ENCODE assay signal across 30 cellular contexts in genomic region chr3:13659221-13659969, GRCh38.
"Had no signal": no experiment of that assay in that cellular context is flagged by ENCODE, and none has a peak within 500 bp of the region (broad histone marks: within the 10 kb centered on the region; RNA-seq: fewer than 3 reads in every experiment).

No MANE protein-coding gene starts in this region.

- FAIRE-seq: bronchial epithelial cell, frontal cortex had no signal

- H3K4me3 ChIP-seq: coronary artery, dorsolateral prefrontal cortex had no signal

- DNase-seq: activated CD4-positive, alpha-beta memory T cell treated with anti-CD3 and anti-CD28 coated beads for 36 hours; activated CD4-positive, alpha-beta T cell treated with anti-CD3 and anti-CD28 coated beads for 36 hours; activated CD4-positive, alpha-beta T cell treated with anti-CD3 and anti-CD28 coated beads, Interleukin-2, amount 10 ng/mL, durations not matched to agents 24 days and 14 days; activated CD4-positive, CD25-positive, alpha-beta regulatory T cell; activated CD4-positive, CD25-positive, alpha-beta regulatory T cell treated with anti-CD3 and anti-CD28 coated beads, Interleukin-2, amount 50 U/mL, for 72 hours; activated CD8-positive, alpha-beta memory T cell treated with anti-CD3 and anti-CD28 coated beads, Interleukin-2, amount 10 ng/mL, durations not matched to agents 7 days and 5 days; activated CD8-positive, alpha-beta memory T cell treated with anti-CD3 and anti-CD28 coated beads, Interleukin-2, amount 50 U/mL, for 4 hours; activated CD8-positive, alpha-beta T cell treated with anti-CD3 and anti-CD28 coated beads, Interleukin-2, amount 10 ng/mL, durations not matched to agents 7 days and 5 days; activated effector memory CD4-positive, alpha-beta T cell treated with anti-CD3 and anti-CD28 coated beads, Interleukin-2, amount 50 U/mL, for 16 hours; activated naive CD4-positive, alpha-beta T cell treated with anti-CD3 and anti-CD28 coated beads, Interleukin-2, amount 50 U/mL, for 16 hours; activated T-cell treated with anti-CD3 and anti-CD28 coated beads, Interleukin-2, amount 50 U/mL, for 1 hour; activated T-cell treated with anti-CD3 and anti-CD28 coated beads, Interleukin-2, amount 50 U/mL, for 48 hours; amniotic stem cell; anterior cingulate cortex; brain microvascular endothelial cell; dorsolateral prefrontal cortex; effector memory CD4-positive, alpha-beta T cell; endodermal cell; foreskin fibroblast; head of caudate nucleus; T-helper 2 cell had no signal

- H3K27ac ChIP-seq: brain microvascular endothelial cell, coronary artery, dorsolateral prefrontal cortex had no signal

- ATAC-seq: activated CD4-positive, alpha-beta T cell treated with anti-CD3 and anti-CD28 coated beads for 36 hours; activated CD8-positive, alpha-beta memory T cell treated with anti-CD3 and anti-CD28 coated beads, Interleukin-2, amount 10 ng/mL, durations not matched to agents 7 days and 5 days; activated CD8-positive, alpha-beta T cell treated with anti-CD3 and anti-CD28 coated beads, Interleukin-2, amount 10 ng/mL, durations not matched to agents 7 days and 5 days; esophagus mucosa had no signal

- H3K9me3 Mint-ChIP-seq: activated CD4-positive, alpha-beta memory T cell treated with anti-CD3 and anti-CD28 coated beads for 36 hours; activated CD4-positive, alpha-beta T cell treated with anti-CD3 and anti-CD28 coated beads, Interleukin-2, amount 10 ng/mL, durations not matched to agents 24 days and 14 days; activated T-helper 1 cell treated with anti-CD3 and anti-CD28 coated beads, Interleukin-12 subunit alpha, Interleukin-12 subunit beta, Interleukin-2, Interleukin-4 antibody, amounts not matched to agents 30 ng/mL and 10 ng/mL and 1 ng/mL, durations not matched to agents 14 hours and 24 hours and 36 hours; activated T-helper 2 cell treated with anti-CD3 and anti-CD28 coated beads, Interferon-gamma antibody, Interleukin-2, Interleukin-4, amounts not matched to agents 10 μg/mL and 5 μg/mL and 100 μg/mL, durations not matched to agents 14 hours and 24 hours and 36 hours; central memory CD8-positive, alpha-beta T cell; dendritic cell treated with granulocyte-macrophage colony-stimulating factor and Interleukin-4, amounts not matched to agents 40 ng/mL and 50 ng/mL, for 4 days; endodermal cell had no signal

- H3K36me3 Mint-ChIP-seq: activated CD4-positive, alpha-beta memory T cell treated with anti-CD3 and anti-CD28 coated beads for 36 hours; activated CD8-positive, alpha-beta memory T cell treated with anti-CD3 and anti-CD28 coated beads, Interleukin-2, amount 10 ng/mL, durations not matched to agents 7 days and 5 days; activated naive CD8-positive, alpha-beta T cell had no signal

- H3K27me3 Mint-ChIP-seq: activated naive CD8-positive, alpha-beta T cell had no signal

- H3K36me3 ChIP-seq: brain microvascular endothelial cell had no signal

- H3K4me3 Mint-ChIP-seq: activated CD4-positive, alpha-beta memory T cell treated with anti-CD3 and anti-CD28 coated beads for 36 hours; activated CD4-positive, alpha-beta T cell treated with anti-CD3 and anti-CD28 coated beads for 36 hours; activated CD4-positive, alpha-beta T cell treated with anti-CD3 and anti-CD28 coated beads, Interleukin-2, amount 10 ng/mL, durations not matched to agents 24 days and 14 days; activated CD8-positive, alpha-beta memory T cell treated with anti-CD3 and anti-CD28 coated beads, Interleukin-2, amount 10 ng/mL, durations not matched to agents 7 days and 5 days; activated CD8-positive, alpha-beta T cell treated with anti-CD3 and anti-CD28 coated beads, Interleukin-2, amount 10 ng/mL, durations not matched to agents 7 days and 5 days; activated naive CD8-positive, alpha-beta T cell; activated T-helper 1 cell treated with anti-CD3 and anti-CD28 coated beads, Interleukin-12 subunit alpha, Interleukin-12 subunit beta, Interleukin-2, Interleukin-4 antibody, amounts not matched to agents 30 ng/mL and 10 ng/mL and 1 ng/mL, durations not matched to agents 14 hours and 24 hours and 36 hours; central memory CD8-positive, alpha-beta T cell; dendritic cell treated with granulocyte-macrophage colony-stimulating factor and Interleukin-4, amounts not matched to agents 40 ng/mL and 50 ng/mL, for 4 days; endodermal cell had no signal

- H3K27ac Mint-ChIP-seq: activated CD4-positive, alpha-beta memory T cell treated with anti-CD3 and anti-CD28 coated beads for 36 hours; activated CD4-positive, alpha-beta T cell treated with anti-CD3 and anti-CD28 coated beads for 36 hours; activated CD4-positive, alpha-beta T cell treated with anti-CD3 and anti-CD28 coated beads, Interleukin-2, amount 10 ng/mL, durations not matched to agents 24 days and 14 days; activated CD8-positive, alpha-beta memory T cell treated with anti-CD3 and anti-CD28 coated beads, Interleukin-2, amount 10 ng/mL, durations not matched to agents 7 days and 5 days; activated CD8-positive, alpha-beta T cell treated with anti-CD3 and anti-CD28 coated beads, Interleukin-2, amount 10 ng/mL, durations not matched to agents 7 days and 5 days; activated naive CD8-positive, alpha-beta T cell; activated T-helper 1 cell treated with anti-CD3 and anti-CD28 coated beads, Interleukin-12 subunit alpha, Interleukin-12 subunit beta, Interleukin-2, Interleukin-4 antibody, amounts not matched to agents 30 ng/mL and 10 ng/mL and 1 ng/mL, durations not matched to agents 14 hours and 24 hours and 36 hours; activated T-helper 2 cell treated with anti-CD3 and anti-CD28 coated beads, Interferon-gamma antibody, Interleukin-2, Interleukin-4, amounts not matched to agents 10 μg/mL and 5 μg/mL and 100 μg/mL, durations not matched to agents 14 hours and 24 hours and 36 hours; dendritic cell treated with granulocyte-macrophage colony-stimulating factor and Interleukin-4, amounts not matched to agents 40 ng/mL and 50 ng/mL, for 4 days; endodermal cell had no signal

- H3K4me1 Mint-ChIP-seq: activated CD4-positive, alpha-beta T cell treated with anti-CD3 and anti-CD28 coated beads, Interleukin-2, amount 10 ng/mL, durations not matched to agents 24 days and 14 days; endodermal cell had no signal
